In genomic region chr16:88941051-88941932, GRCh38 we compare ENCODE assay signal across 8 cellular contexts. TPM values are rescaled to one million over a fixed set of nuclear protein-coding genes. Genes with fewer than 3 reads are reported as not detected.
DNase-seq lines count a peak whose midpoint lies in the region; ATAC-seq and TF ChIP-seq lines count a peak whose summit lies in the region.

No MANE protein-coding gene starts in this region.

- intact Hi-C loops in right cardiac atrium (cut with DNase I) (loop anchor here in 2 of 4 donors (10.0 kb wide), 2 partner anchors 154 to 274 kb away; partner anchors contain the start of genes ZNF778 (in 2 of the 2) and ACSF3 (in 1 of the 2)), testis (cut with DNase I; ENCODE audit: low total_unique reads) (no loop called here)

- H3K27ac ChIP-seq in right cardiac atrium (ENCODE audit: low read length) (peak overlapping the region; percentile 63), testis (peak overlapping the region in 1 of 2 donors; percentile 60)

- TF ChIP-seq POLR2A in NB4 (IDR thresholded peaks at IDR 0.05; ENCODE audit: extremely low read depth, insufficient read length), result no peak
- TF ChIP-seq POLR2A in testis (IDR thresholded peaks at IDR 0.05), result no peak

- H3K9me3 ChIP-seq in right cardiac atrium (ENCODE audit: control insufficient read depth, low read length) (no peaks in the 10 kb centered on the region), testis (no peaks in the 10 kb centered on the region)

- H3K4me1 ChIP-seq in right cardiac atrium (ENCODE audit: control insufficient read depth, insufficient read depth, low read length), result peaks cover 2% of the 10 kb centered on the region
- peaks cover 13% of the 10 kb centered on the region for H3K4me1 ChIP-seq in testis

- H3K4me3 Mint-ChIP-seq in activated T-cell treated with anti-CD3 and anti-CD28 coated beads, Interleukin-2, amount 50 U/mL, for 72 hours, result no peak overlapping the region
- no peak overlapping the region for H3K4me3 Mint-ChIP-seq in activated T-cell treated with anti-CD3 and anti-CD28 coated beads, Interleukin-2, amount 50 U/mL, for 24 hours
- no peak overlapping the region for H3K4me3 Mint-ChIP-seq in immature natural killer cell

- peaks cover 16% of the 10 kb centered on the region for H3K4me1 Mint-ChIP-seq in activated T-cell treated with anti-CD3 and anti-CD28 coated beads, Interleukin-2, amount 50 U/mL, for 72 hours (ENCODE audit: low read depth)
- H3K4me1 Mint-ChIP-seq in activated T-cell treated with anti-CD3 and anti-CD28 coated beads, Interleukin-2, amount 50 U/mL, for 24 hours (ENCODE audit: low read depth), result peaks cover 12% of the 10 kb centered on the region
- H3K4me1 Mint-ChIP-seq in immature natural killer cell, result peaks cover 8 to 9% of the 10 kb centered on the region in 2 donors

- H3K9me3 Mint-ChIP-seq in activated T-cell treated with anti-CD3 and anti-CD28 coated beads, Interleukin-2, amount 50 U/mL, for 72 hours, result no peaks in the 10 kb centered on the region
- H3K9me3 Mint-ChIP-seq in activated T-cell treated with anti-CD3 and anti-CD28 coated beads, Interleukin-2, amount 50 U/mL, for 24 hours, result no peaks in the 10 kb centered on the region
- H3K9me3 Mint-ChIP-seq in immature natural killer cell, result peaks cover 0 to 1% (median 0%) of the 10 kb centered on the region in 6 donors

- no peaks in the 10 kb centered on the region for H3K36me3 ChIP-seq in testis (ENCODE audit: low read depth, missing control alignments)

- H3K27me3 Mint-ChIP-seq in activated T-cell treated with anti-CD3 and anti-CD28 coated beads, Interleukin-2, amount 50 U/mL, for 72 hours (ENCODE audit: low read depth), result peaks cover 43% of the 10 kb centered on the region
- peaks cover 68% of the 10 kb centered on the region for H3K27me3 Mint-ChIP-seq in activated T-cell treated with anti-CD3 and anti-CD28 coated beads, Interleukin-2, amount 50 U/mL, for 24 hours
- H3K27me3 Mint-ChIP-seq in immature natural killer cell (ENCODE audit: low read depth in 3 of 3), result peaks cover 10 to 25% (median 17%) of the 10 kb centered on the region in 3 donors

- H3K4me3 ChIP-seq in NB4 (ENCODE audit: low read depth, low read length) (peak overlapping the region; percentile 60), right cardiac atrium (ENCODE audit: low read length) (peak overlapping the region; percentile 80), testis (peak overlapping the region; percentile 53 to 57)

- WGBS in right cardiac atrium, result 1% methylated on average over 123 of the region's 132 CpGs
- 1% methylated on average over 16 to 28 of the region's 132 CpGs for WGBS in testis, 2 donors

- H3K27ac Mint-ChIP-seq in activated T-cell treated with anti-CD3 and anti-CD28 coated beads, Interleukin-2, amount 50 U/mL, for 72 hours, result no peak overlapping the region
- H3K27ac Mint-ChIP-seq in activated T-cell treated with anti-CD3 and anti-CD28 coated beads, Interleukin-2, amount 50 U/mL, for 24 hours, result no peak overlapping the region
- no peak overlapping the region for H3K27ac Mint-ChIP-seq in immature natural killer cell

- H3K27me3 ChIP-seq in right cardiac atrium (ENCODE audit: control insufficient read depth, insufficient read depth), result no peaks in the 10 kb centered on the region
- H3K27me3 ChIP-seq in testis, result no peaks in the 10 kb centered on the region

- TF ChIP-seq CTCF in NB4 (IDR thresholded peaks at IDR 0.05; ENCODE audit: low read depth, low read length) (no peak), testis (IDR thresholded peaks at IDR 0.05) (no peak)

- H3K36me3 Mint-ChIP-seq in activated T-cell treated with anti-CD3 and anti-CD28 coated beads, Interleukin-2, amount 50 U/mL, for 72 hours (ENCODE audit: insufficient read depth in 2 of 2), result no peaks in the 10 kb centered on the region
- no peaks in the 10 kb centered on the region for H3K36me3 Mint-ChIP-seq in activated T-cell treated with anti-CD3 and anti-CD28 coated beads, Interleukin-2, amount 50 U/mL, for 24 hours (ENCODE audit: low read depth)
- no peaks in the 10 kb centered on the region for H3K36me3 Mint-ChIP-seq in immature natural killer cell

- peak; percentile 37 to 38 for DNase-seq in activated T-cell treated with anti-CD3 and anti-CD28 coated beads, Interleukin-2, amount 50 U/mL, for 72 hours
- no peak for DNase-seq in activated T-cell treated with anti-CD3 and anti-CD28 coated beads, Interleukin-2, amount 50 U/mL, for 24 hours
- DNase-seq in NB4 (ENCODE audit: low read depth), result peak; percentile 81
- peak in 2 of 3 donors; percentile 78 to 79 for DNase-seq in right cardiac atrium
- DNase-seq in testis, result no peak
- DNase-seq in immature natural killer cell, result no peak
- DNase-seq in glomerular visceral epithelial cell (ENCODE audit: extremely low spot score), result no peak
- no peak for DNase-seq in activated naive CD4-positive, alpha-beta T cell treated with Interleukin-2 at 50 U/mL for 16 hours

- ATAC-seq in activated T-cell treated with anti-CD3 and anti-CD28 coated beads, Interleukin-2, amount 50 U/mL, for 72 hours (replicated peaks in 1 of 2), result peak; percentile 40 to 41
- ATAC-seq in right cardiac atrium, result no peak

RNA-seq across cellular contexts. Expression of gene CBFA2T3, which starts 35.7 kb away (rescaled TPM):
- total RNA-seq in activated T-cell treated with anti-CD3 and anti-CD28 coated beads, Interleukin-2, amount 50 U/mL, for 72 hours, result 1 to 10 TPM; 1.2 to 1.7 TPM
- 1 to 10 TPM; 5.6 to 8.5 (median 6.9) TPM for total RNA-seq in right cardiac atrium
- polyA plus RNA-seq in right cardiac atrium, result 7.3 TPM
- total RNA-seq in testis, result 10 to 100 TPM in 1 of 2 donors, 1 to 10 TPM in 1; 9.2 to 11.9 TPM
- polyA plus RNA-seq in testis (ENCODE audit: insufficient read depth, low read depth, low replicate concordance), result 7.1 TPM
- polyA plus RNA-seq in immature natural killer cell, result under 1 TPM in 2 of 3 donors, not detected in 1; 0.49 to 0.76 TPM

Comparison
In these comparisons a context has a peak if more than half of its experiments do, and no peak if none do; other contexts are left out.
1. DNase-seq: peak in activated T-cell treated with anti-CD3 and anti-CD28 coated beads, Interleukin-2, amount 50 U/mL, for 72 hours (2 of 2), NB4 (single experiment) and right cardiac atrium (2 of 3); none in activated T-cell treated with anti-CD3 and anti-CD28 coated beads, Interleukin-2, amount 50 U/mL, for 24 hours (single experiment), testis (single experiment), immature natural killer cell (0 of 3), glomerular visceral epithelial cell (single experiment) and activated naive CD4-positive, alpha-beta T cell treated with Interleukin-2 at 50 U/mL for 16 hours (single experiment).
2. ATAC-seq: peak in activated T-cell treated with anti-CD3 and anti-CD28 coated beads, Interleukin-2, amount 50 U/mL, for 72 hours (2 of 2); none in right cardiac atrium (0 of 2).
3. Peak in every context shown above with its lines, with median percentiles within 50 percentile points of each other: H3K4me3 ChIP-seq.